Comparison of ENCODE assay signal across 8 cellular contexts in the genomic region with DNA sequence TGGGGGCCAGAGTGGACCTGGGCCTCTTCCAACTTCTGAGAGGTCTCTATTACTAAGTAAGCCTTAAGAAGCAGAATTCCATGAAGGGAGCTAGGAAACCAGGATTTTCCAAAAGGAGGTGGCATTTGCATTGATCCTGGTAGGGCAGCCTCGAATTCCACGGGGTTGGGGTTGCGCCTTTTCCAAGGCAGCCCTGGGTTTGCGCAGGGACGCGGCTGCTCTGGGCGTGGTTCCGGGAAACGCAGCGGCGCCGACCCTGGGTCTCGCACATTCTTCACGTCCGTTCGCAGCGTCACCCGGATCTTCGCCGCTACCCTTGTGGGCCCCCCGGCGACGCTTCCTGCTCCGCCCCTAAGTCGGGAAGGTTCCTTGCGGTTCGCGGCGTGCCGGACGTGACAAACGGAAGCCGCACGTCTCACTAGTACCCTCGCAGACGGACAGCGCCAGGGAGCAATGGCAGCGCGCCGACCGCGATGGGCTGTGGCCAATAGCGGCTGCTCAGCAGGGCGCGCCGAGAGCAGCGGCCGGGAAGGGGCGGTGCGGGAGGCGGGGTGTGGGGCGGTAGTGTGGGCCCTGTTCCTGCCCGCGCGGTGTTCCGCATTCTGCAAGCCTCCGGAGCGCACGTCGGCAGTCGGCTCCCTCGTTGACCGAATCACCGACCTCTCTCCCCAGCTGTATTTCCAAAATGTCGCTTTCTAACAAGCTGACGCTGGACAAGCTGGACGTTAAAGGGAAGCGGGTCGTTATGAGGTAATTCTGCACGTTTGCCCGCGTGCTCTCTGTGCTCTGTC. TPM values are rescaled to one million over a fixed set of nuclear protein-coding genes. Genes with fewer than 3 reads are reported as not detected.
DNase-seq lines count a peak whose midpoint lies in the region; ATAC-seq and TF ChIP-seq lines count a peak whose summit lies in the region.

A gene (plus strand): TSS at position 593 of the 791 bp plus-strand sequence. CDS start 93 bp downstream, at position 686.

- peak within 1 kb of the TSS; percentile 98 for H3K27ac ChIP-seq in CD8-positive, alpha-beta T cell (ENCODE audit: low read depth, low read length)

- intact Hi-C loops in CD8-positive, alpha-beta T cell (cut with DNase I, micrococcal nuclease), result loop anchor here (1.0 to 10.0 kb wide), 8 partner anchors 31 to 1929 kb away; a partner anchor contains a TSS

- H3K4me1 ChIP-seq in CD8-positive, alpha-beta T cell (ENCODE audit: insufficient read depth, low read length), result peaks cover 47% of the 10 kb centered on the region

- H3K27me3 Mint-ChIP-seq in CD8-positive, alpha-beta T cell (ENCODE audit: low read depth), result no peaks in the 10 kb centered on the region

- H3K36me3 ChIP-seq in CD8-positive, alpha-beta T cell (ENCODE audit: insufficient read depth, low read length), result no peaks in the 10 kb centered on the region

- DNase-seq in CD8-positive, alpha-beta T cell, result peak; percentile 85 to 96 (median 89)
- DNase-seq in HS-27A (ENCODE audit: low read depth), result peak; percentile 81
- DNase-seq in NK-92 (lab: John Stamatoyannopoulos, UW; ENCODE audit: unreplicated experiment), result peak; percentile 42
- DNase-seq in activated CD8-positive, alpha-beta memory T cell treated with anti-CD3 and anti-CD28 coated beads for 24 hours, result peak; percentile 92
- DNase-seq in effector CD8-positive, alpha-beta T cell (lab: John Stamatoyannopoulos, UW), result peak; percentile 87
- DNase-seq in lung microvascular endothelial cell (ENCODE audit: low read depth in 2 of 2), result peak; percentile 96 to 97
- DNase-seq in stimulated activated CD4-positive, alpha-beta T cell treated with anti-CD3 and anti-CD28 coated beads, TNF-alpha, amount 100 ng/mL, for 48 hours (ENCODE audit: low read depth in 3 of 3), result peak; percentile 73 to 92 (median 84)

- H3K27me3 ChIP-seq in CD8-positive, alpha-beta T cell (ENCODE audit: insufficient read depth, low read length), result no peaks in the 10 kb centered on the region

- H3K9me3 Mint-ChIP-seq in CD8-positive, alpha-beta T cell, result no peaks in the 10 kb centered on the region

- peak; percentile 93 for ATAC-seq in CD8-positive, alpha-beta T cell
- ATAC-seq in GM19467 (IDR thresholded peaks at IDR 0.05; ENCODE audit: unreplicated experiment), result peak; percentile 97

- TF ChIP-seq CTCF in CD8-positive, alpha-beta T cell (IDR thresholded peaks at IDR 0.05), result no peak

- H3K4me3 Mint-ChIP-seq in CD8-positive, alpha-beta T cell, result peak within 1 kb of the TSS; percentile 94

- H3K9me3 ChIP-seq in CD8-positive, alpha-beta T cell (ENCODE audit: low read length), result no peaks in the 10 kb centered on the region

- H3K4me3 ChIP-seq in CD8-positive, alpha-beta T cell (ENCODE audit: low read depth, low read length), result peak within 1 kb of the TSS; percentile 99

- CTCF ChIA-PET in CD8-positive, alpha-beta T cell (lab: Charles Lee), result interaction anchor here (1.2 to 1.7 kb wide), 2 partner anchors 11 to 205 kb away, joined by 3 to 5 read pairs; a partner anchor contains a TSS

- peaks cover 27% of the 10 kb centered on the region for H3K36me3 Mint-ChIP-seq in CD8-positive, alpha-beta T cell

- peaks cover 46% of the 10 kb centered on the region for H3K4me1 Mint-ChIP-seq in CD8-positive, alpha-beta T cell (ENCODE audit: low read depth)

- peak within 1 kb of the TSS; percentile 96 for H3K27ac Mint-ChIP-seq in CD8-positive, alpha-beta T cell

- POLR2A ChIA-PET in CD8-positive, alpha-beta T cell (lab: Charles Lee), result interaction anchor here (0.6 to 2.2 kb wide), 5 partner anchors 31 to 208 kb away, joined by 3 to 11 read pairs (median 5); a partner anchor contains a TSS

RNA-seq across cellular contexts. Expression of the gene that starts here (rescaled TPM):
- 100 to 1,000 TPM; 364 to 374 TPM for total RNA-seq in CD8-positive, alpha-beta T cell
- 122 and 135 TPM in 2 replicates for total RNA-seq in lung microvascular endothelial cell

Comparison
In these comparisons a context has a peak if more than half of its experiments do, and no peak if none do; other contexts are left out.
1. Peak in every context shown above with its lines: DNase-seq, ATAC-seq, H3K4me3 ChIP-seq and H3K27ac ChIP-seq.
2. DNase-seq: peak in every context shown above with its lines; median percentile 96 in lung microvascular endothelial cell; 92 in activated CD8-positive, alpha-beta memory T cell treated with anti-CD3 and anti-CD28 coated beads for 24 hours; 89 in CD8-positive, alpha-beta T cell; 87 in effector CD8-positive, alpha-beta T cell; 84 in stimulated activated CD4-positive, alpha-beta T cell treated with anti-CD3 and anti-CD28 coated beads, TNF-alpha, amount 100 ng/mL, for 48 hours; 81 in HS-27A; 42 in NK-92.